1 cellular context compared by ENCODE assay signal in genomic region chr5:160442824-160443431, GRCh38.
TF ChIP-seq lines count a peak whose summit lies in the region.

No MANE protein-coding gene starts in this region.

TF ChIP-seq in H1, 55 proteins besides CTCF, POLR2A, EP300 and RAD21 (continued from another document):
- TF ChIP-seq RXRA (IDR thresholded peaks at IDR 0.05; ENCODE audit: insufficient read depth, low read depth, low read length) (no peak), KDM1A (IDR thresholded peaks at IDR 0.05; ENCODE audit: borderline replicate concordance, low read length) (no peak), RNF2 (IDR thresholded peaks at IDR 0.05; ENCODE audit: borderline replicate concordance, low read depth, low read length, missing control alignments, poor library complexity, severe bottlenecking) (no peak), CBX5 (IDR thresholded peaks at IDR 0.05; ENCODE audit: low read depth, low read length) (no peak), TBP (IDR thresholded peaks at IDR 0.05; ENCODE audit: low read depth, low read length) (no peak), SP2 (IDR thresholded peaks at IDR 0.05; ENCODE audit: low read length) (no peak), RBBP5 (IDR thresholded peaks at IDR 0.05; ENCODE audit: borderline replicate concordance, low read depth, low read length) (no peak), HDAC2 (IDR thresholded peaks at IDR 0.05; ENCODE audit: borderline replicate concordance in 1 of 2, low read depth in 2 of 2, low read length in 2 of 2) (no peak), JUND (IDR thresholded peaks at IDR 0.05; ENCODE audit: low read length) (no peak), SUZ12 (IDR thresholded peaks at IDR 0.05; ENCODE audit: low read length) (no peak)
